ENCODE assay signal across 11 cellular contexts in genomic region chr4:140186651-140187315, GRCh38. TPM values are rescaled to one million over a fixed set of nuclear protein-coding genes. Genes with fewer than 3 reads are reported as not detected.
A peak's percentile ranks its signal among the peaks of the same experiment; 100 is the strongest.
DNase-seq lines count a peak whose midpoint lies in the region; ATAC-seq and TF ChIP-seq lines count a peak whose summit lies in the region.
"Had no signal": no experiment of that assay in that cellular context is flagged by ENCODE, and none has a peak within 500 bp of the region (broad histone marks: within the 10 kb centered on the region; RNA-seq: fewer than 3 reads in every experiment).

No MANE protein-coding gene starts in this region.

- no peak for TF ChIP-seq CTCF in colonic mucosa (IDR thresholded peaks at IDR 0.05)
- TF ChIP-seq CTCF in omental fat pad (IDR thresholded peaks at IDR 0.05), result no peak

- H3K9me3 ChIP-seq in colonic mucosa, result no peaks in the 10 kb centered on the region

- peaks cover 5% of the 10 kb centered on the region for H3K4me1 ChIP-seq in colonic mucosa

- peak overlapping the region in 1 of 2 donors; percentile 28 for H3K9ac ChIP-seq in colonic mucosa (ENCODE audit: low read depth in 2 of 2, low read length in 2 of 2)

- ATAC-seq in omental fat pad (ENCODE audit: low FRiP score) (peak; percentile 96), sciatic nerve (no peak)

- H3K4me3 ChIP-seq in colonic mucosa, result no peak overlapping the region
- H3K4me3 ChIP-seq: dorsolateral prefrontal cortex, SK-N-MC had no signal

- peak overlapping the region; percentile 23 for H3K27ac ChIP-seq in colonic mucosa
- H3K27ac ChIP-seq: SK-N-MC had no signal

- in situ Hi-C loops in Caki2 (cut with HindIII; ENCODE audit: low pct_unique_long_range_greater_than_20kb, low sequenced_read_pairs), result no loop called here

- intact Hi-C loops in colonic mucosa (cut with DNase I), result no loop called here
- intact Hi-C loops in sciatic nerve (cut with DNase I), result no loop called here

- H3K27me3 ChIP-seq in colonic mucosa, result no peaks in the 10 kb centered on the region
- H3K27me3 ChIP-seq: dorsolateral prefrontal cortex had no signal

- DNase-seq in Caki2 (ENCODE audit: low read depth), result peak; percentile 66
- DNase-seq in NCI-H226, result peak; percentile 65
- peak; percentile 75 for DNase-seq in colonic mucosa
- peak; percentile 36 for DNase-seq in omental fat pad (ENCODE audit: low spot score)
- no peak for DNase-seq in NCI-H1105 (lab: John Stamatoyannopoulos, UW)
- DNase-seq in activated effector memory CD4-positive, alpha-beta T cell treated with Interleukin-2 at 50 U/mL for 16 hours, result no peak
- DNase-seq in epidermal melanocyte (ENCODE audit: insufficient read length, low spot score), result no peak
- no peak for DNase-seq in sciatic nerve (ENCODE audit: low spot score)
- DNase-seq: NCI-H1048 had no signal

- no peaks in the 10 kb centered on the region for H3K36me3 ChIP-seq in colonic mucosa

RNA-seq across cellular contexts. Expression of gene MAML3, which starts 32.8 kb away (rescaled TPM):
- 0.20 and 0.61 TPM in 2 replicates for total RNA-seq in Caki2 (2014; rRNA removed; shearing (Covaris generic); ENCODE audit: low replicate concordance)
- total RNA-seq in colonic mucosa, result 10 to 100 TPM in 1 of 2 donors, 1 to 10 TPM in 1; 9.3 to 10.1 TPM
- 10 to 100 TPM in 3 of 4 donors, 1 to 10 TPM in 1; 4.8 to 12.8 (median 11.7) TPM for total RNA-seq in omental fat pad
- total RNA-seq in sciatic nerve, result 11.0 TPM

Comparison
In these comparisons a context has a peak if more than half of its experiments do, and no peak if none do; other contexts are left out.
1. DNase-seq: peak in Caki2 (single experiment), NCI-H226 (single experiment), colonic mucosa (single experiment) and omental fat pad (single experiment); none in NCI-H1105 (single experiment), activated effector memory CD4-positive, alpha-beta T cell treated with Interleukin-2 at 50 U/mL for 16 hours (single experiment), epidermal melanocyte (single experiment) and sciatic nerve (single experiment).